In genomic region chr10:50271564-50272250, GRCh38 we compare ENCODE assay signal across 1 cellular context.
TF ChIP-seq lines count a peak whose summit lies in the region.

No MANE protein-coding gene starts in this region.

TF ChIP-seq in H1, 55 proteins besides CTCF, POLR2A, EP300 and RAD21:
- TF ChIP-seq CBX5 (IDR thresholded peaks at IDR 0.05; ENCODE audit: low read depth, low read length): no peak
- TF ChIP-seq MAFK (IDR thresholded peaks at IDR 0.05; ENCODE audit: low read depth, low read length): no peak
- TF ChIP-seq TCF12 (IDR thresholded peaks at IDR 0.05; ENCODE audit: low read depth, low read length): no peak
- TF ChIP-seq TAF1 (IDR thresholded peaks at IDR 0.05; ENCODE audit: low read depth, low read length): no peak
- TF ChIP-seq, protein P1, sequence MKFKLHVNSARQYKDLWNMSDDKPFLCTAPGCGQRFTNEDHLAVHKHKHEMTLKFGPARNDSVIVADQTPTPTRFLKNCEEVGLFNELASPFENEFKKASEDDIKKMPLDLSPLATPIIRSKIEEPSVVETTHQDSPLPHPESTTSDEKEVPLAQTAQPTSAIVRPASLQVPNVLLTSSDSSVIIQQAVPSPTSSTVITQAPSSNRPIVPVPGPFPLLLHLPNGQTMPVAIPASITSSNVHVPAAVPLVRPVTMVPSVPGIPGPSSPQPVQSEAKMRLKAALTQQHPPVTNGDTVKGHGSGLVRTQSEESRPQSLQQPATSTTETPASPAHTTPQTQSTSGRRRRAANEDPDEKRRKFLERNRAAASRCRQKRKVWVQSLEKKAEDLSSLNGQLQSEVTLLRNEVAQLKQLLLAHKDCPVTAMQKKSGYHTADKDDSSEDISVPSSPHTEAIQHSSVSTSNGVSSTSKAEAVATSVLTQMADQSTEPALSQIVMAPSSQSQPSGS (IDR thresholded peaks at IDR 0.05; ENCODE audit: low read length): no peak
- TF ChIP-seq POLR2AphosphoS5 (IDR thresholded peaks at IDR 0.05; ENCODE audit: low read depth, low read length): no peak
- no peak for TF ChIP-seq ATF3 (IDR thresholded peaks at IDR 0.05; ENCODE audit: insufficient read depth, low read depth, low read length)
- TF ChIP-seq CREB1 (IDR thresholded peaks at IDR 0.05): no peak
- no peak for TF ChIP-seq RFX5 (IDR thresholded peaks at IDR 0.05; ENCODE audit: borderline replicate concordance, low read depth, low read length)
- TF ChIP-seq POU5F1 (IDR thresholded peaks at IDR 0.05; ENCODE audit: low read depth, low read length): no peak
- TF ChIP-seq SRF (IDR thresholded peaks at IDR 0.05; ENCODE audit: low read depth, low read length): no peak
- no peak for TF ChIP-seq CBX8 (IDR thresholded peaks at IDR 0.05; ENCODE audit: borderline replicate concordance, low read depth, low read length)
- no peak for TF ChIP-seq HDAC6 (IDR thresholded peaks at IDR 0.05; ENCODE audit: low read depth, low read length)
- TF ChIP-seq GTF2F1 (IDR thresholded peaks at IDR 0.05; ENCODE audit: borderline replicate concordance, low read depth, low read length): no peak
- no peak for TF ChIP-seq EGR1 (IDR thresholded peaks at IDR 0.05; ENCODE audit: borderline replicate concordance, low read depth, low read length)
- TF ChIP-seq GABPA (IDR thresholded peaks at IDR 0.05; ENCODE audit: borderline replicate concordance, insufficient read depth, low read length): no peak
- TF ChIP-seq RNF2 (IDR thresholded peaks at IDR 0.05; ENCODE audit: borderline replicate concordance, low read depth, low read length, missing control alignments, poor library complexity, severe bottlenecking): no peak
- TF ChIP-seq BCL11A (IDR thresholded peaks at IDR 0.05; ENCODE audit: low read depth in 2 of 2, low read length in 2 of 2): no peak
